8 cellular contexts compared by ENCODE assay signal in genomic region chr17:71764507-71764906, GRCh38.
DNase-seq lines count a peak whose midpoint lies in the region; ATAC-seq and TF ChIP-seq lines count a peak whose summit lies in the region.

No MANE protein-coding gene starts in this region.

- H3K9me3 ChIP-seq in gastroesophageal sphincter, result no peaks in the 10 kb centered on the region

- H3K27me3 Mint-ChIP-seq in activated CD4-positive, alpha-beta T cell treated with anti-CD3 and anti-CD28 coated beads, Interleukin-2, amount 10 ng/mL, durations not matched to agents 24 days and 14 days, result no peaks in the 10 kb centered on the region

- intact Hi-C loops in dorsolateral prefrontal cortex (cut with DNase I), result no loop called here
- intact Hi-C loops in activated CD4-positive, alpha-beta T cell treated with anti-CD3 and anti-CD28 coated beads, Interleukin-2, amount 10 ng/mL, durations not matched to agents 24 days and 14 days (cut with micrococcal nuclease), result no loop called here

- TF ChIP-seq POLR2A in gastroesophageal sphincter (IDR thresholded peaks at IDR 0.05), result no peak

- H3K4me1 Mint-ChIP-seq in activated CD4-positive, alpha-beta T cell treated with anti-CD3 and anti-CD28 coated beads, Interleukin-2, amount 10 ng/mL, durations not matched to agents 24 days and 14 days, result no peaks in the 10 kb centered on the region

- peaks cover 3% of the 10 kb centered on the region for H3K9me3 Mint-ChIP-seq in activated CD4-positive, alpha-beta T cell treated with anti-CD3 and anti-CD28 coated beads, Interleukin-2, amount 10 ng/mL, durations not matched to agents 24 days and 14 days

- DNase-seq in GM12864 (ENCODE audit: low read depth) (no peak), NAMALWA (ENCODE audit: low spot score) (peak; percentile 52), epithelial cell of proximal tubule (ENCODE audit: low read depth) (no peak), dorsolateral prefrontal cortex (no peak)
- DNase-seq in activated CD4-positive, alpha-beta T cell treated with anti-CD3 and anti-CD28 coated beads, Interleukin-2, amount 10 ng/mL, durations not matched to agents 24 days and 14 days, result no peak

- 65 to 100% methylated on average over 1 to 3 of the region's 3 CpGs for WGBS in gastroesophageal sphincter (ENCODE audit: low coverage in 1 of 2), 2 donors

- H3K27ac ChIP-seq in 22Rv1 (no peak overlapping the region), dorsolateral prefrontal cortex (no peak overlapping the region), gastroesophageal sphincter (no peak overlapping the region)

- no peaks in the 10 kb centered on the region for H3K36me3 Mint-ChIP-seq in activated CD4-positive, alpha-beta T cell treated with anti-CD3 and anti-CD28 coated beads, Interleukin-2, amount 10 ng/mL, durations not matched to agents 24 days and 14 days (ENCODE audit: low read depth)

- no peak overlapping the region for H3K27ac Mint-ChIP-seq in activated CD4-positive, alpha-beta T cell treated with anti-CD3 and anti-CD28 coated beads, Interleukin-2, amount 10 ng/mL, durations not matched to agents 24 days and 14 days

- H3K4me1 ChIP-seq in gastroesophageal sphincter, result no peaks in the 10 kb centered on the region

- ATAC-seq in GM19035 (IDR thresholded peaks at IDR 0.05; ENCODE audit: unreplicated experiment) (no peak), gastroesophageal sphincter (no peak)

- H3K27me3 ChIP-seq in dorsolateral prefrontal cortex (peaks cover 0 to 4% (median 0%) of the 10 kb centered on the region in 45 donors), gastroesophageal sphincter (peaks cover 3% of the 10 kb centered on the region)

- no peaks in the 10 kb centered on the region for H3K36me3 ChIP-seq in gastroesophageal sphincter

- no peak overlapping the region for H3K4me3 ChIP-seq in GM12864 (ENCODE audit: low read depth, low read length)
- no peak overlapping the region for H3K4me3 ChIP-seq in epithelial cell of proximal tubule (ENCODE audit: low read depth, low read length)
- H3K4me3 ChIP-seq in dorsolateral prefrontal cortex, result no peak overlapping the region
- H3K4me3 ChIP-seq in gastroesophageal sphincter, result no peak overlapping the region

- TF ChIP-seq EP300 in gastroesophageal sphincter (IDR thresholded peaks at IDR 0.05), result no peak

- no peak overlapping the region for H3K4me3 Mint-ChIP-seq in activated CD4-positive, alpha-beta T cell treated with anti-CD3 and anti-CD28 coated beads, Interleukin-2, amount 10 ng/mL, durations not matched to agents 24 days and 14 days

- TF ChIP-seq CTCF in 22Rv1 (IDR thresholded peaks at IDR 0.05), result peak; percentile 58
- peak; percentile 53 for TF ChIP-seq CTCF in GM12864 (IDR thresholded peaks at IDR 0.05; ENCODE audit: low read depth, low read length, missing control alignments)
- TF ChIP-seq CTCF in epithelial cell of proximal tubule (conservative IDR thresholded peaks at IDR 0.05; ENCODE audit: low read depth, low read length), result peak; percentile 49
- TF ChIP-seq CTCF in dorsolateral prefrontal cortex (IDR thresholded peaks at IDR 0.05 in 54 of 56, conservative IDR thresholded peaks at IDR 0.05 in 2 of 56; ENCODE audit: low read depth in 1 of 56, partially characterized antibody in 56 of 56), result peak in 26 of 56 donors; percentile 6 to 39 (median 20)
- TF ChIP-seq CTCF in gastroesophageal sphincter (IDR thresholded peaks at IDR 0.05), result no peak

Comparison
In these comparisons a context has a peak if more than half of its experiments do, and no peak if none do; other contexts are left out.
1. CTCF ChIP-seq: peak in 22Rv1 (single experiment), GM12864 (single experiment) and epithelial cell of proximal tubule (single experiment); none in gastroesophageal sphincter (0 of 4).